11 cellular contexts compared by ENCODE assay signal in the genomic region with DNA sequence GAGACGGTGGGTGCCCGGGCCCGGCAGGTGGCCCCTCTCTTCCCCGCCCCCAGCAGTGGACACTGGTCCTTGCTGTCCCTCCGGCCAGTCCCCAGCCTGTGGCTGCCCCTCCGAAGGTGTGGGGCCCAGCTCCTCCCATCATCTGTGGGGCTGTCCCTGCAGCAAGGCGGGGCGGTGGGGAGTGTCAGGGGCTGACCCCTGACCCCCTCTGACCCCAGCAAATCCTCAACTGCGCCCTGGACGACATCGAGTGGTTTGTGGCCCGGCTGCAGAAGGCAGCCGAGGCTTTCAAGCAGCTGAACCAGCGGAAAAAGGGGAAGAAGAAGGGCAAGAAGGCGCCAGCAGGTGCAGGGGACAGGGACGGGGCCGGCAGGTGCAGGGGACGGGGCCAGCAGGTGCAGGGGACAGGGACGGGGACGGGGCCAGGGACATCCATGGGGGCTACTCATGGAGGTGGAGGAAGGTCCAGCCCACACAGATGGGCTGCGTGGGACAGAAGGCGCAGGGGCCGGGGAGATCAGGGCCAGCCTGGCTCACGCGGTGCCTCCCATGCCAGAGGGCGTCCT. TPM values are rescaled to one million over a fixed set of nuclear protein-coding genes. Genes with fewer than 3 reads are reported as not detected.
DNase-seq lines count a peak whose midpoint lies in the region; ATAC-seq lines count a peak whose summit lies in the region.
"Had no signal": no experiment of that assay in that cellular context is flagged by ENCODE, and none has a peak within 500 bp of the region (broad histone marks: within the 10 kb centered on the region; RNA-seq: fewer than 3 reads in every experiment).

No MANE protein-coding gene starts in this region.

- no peak for DNase-seq in activated CD8-positive, alpha-beta memory T cell treated with anti-CD3 and anti-CD28 coated beads, Interleukin-2, amount 50 U/mL, for 48 hours
- no peak for DNase-seq in NCI-H2227 treated with DMSO at 0.1 percent for 48 hours (lab: John Stamatoyannopoulos, UW)
- DNase-seq: cortex of kidney, hippocampal formation, NCI-H1694 treated with DMSO at 0.1 percent for 48 hours, thyroid gland had no signal

- peak overlapping the region; percentile 27 for H3K27ac Mint-ChIP-seq in dendritic cell treated with granulocyte-macrophage colony-stimulating factor and Interleukin-4, amounts not matched to agents 40 ng/mL and 50 ng/mL, for 4 days

- H3K36me3 Mint-ChIP-seq in dendritic cell treated with granulocyte-macrophage colony-stimulating factor and Interleukin-4, amounts not matched to agents 40 ng/mL and 50 ng/mL, for 4 days (ENCODE audit: low read depth) = no peaks in the 10 kb centered on the region

- H3K36me3 ChIP-seq in BLaER1 = no peaks in the 10 kb centered on the region
- H3K36me3 ChIP-seq in HUES64 (ENCODE audit: insufficient read depth, low read length) = no peaks in the 10 kb centered on the region
- H3K36me3 ChIP-seq: SJSA1 had no signal

- peaks cover 23% of the 10 kb centered on the region for H3K4me1 Mint-ChIP-seq in dendritic cell treated with granulocyte-macrophage colony-stimulating factor and Interleukin-4, amounts not matched to agents 40 ng/mL and 50 ng/mL, for 4 days (ENCODE audit: low read depth)

- WGBS in HUES64 = 87% methylated on average over 26 of the region's 26 CpGs

- H3K9me3 ChIP-seq in BLaER1 = no peaks in the 10 kb centered on the region
- H3K9me3 ChIP-seq in HUES64 (ENCODE audit: insufficient read depth, low read depth, low read length) = no peaks in the 10 kb centered on the region
- H3K9me3 ChIP-seq: SJSA1, thyroid gland had no signal

- H3K27ac ChIP-seq in BLaER1 (no peak overlapping the region), HUES64 (ENCODE audit: low read depth, low read length) (no peak overlapping the region)
- H3K27ac ChIP-seq: SJSA1, thyroid gland had no signal

- peaks cover 17% of the 10 kb centered on the region for H4K20me1 ChIP-seq in BLaER1

- H3K27me3 ChIP-seq in BLaER1 (peaks cover 62% of the 10 kb centered on the region), HUES64 (ENCODE audit: insufficient read depth, low read length) (peaks cover 22% of the 10 kb centered on the region)
- H3K27me3 ChIP-seq: thyroid gland had no signal

- peak overlapping the region; percentile 95 for H3K4me2 ChIP-seq in BLaER1

- peaks cover 89% of the 10 kb centered on the region for H3K27me3 Mint-ChIP-seq in dendritic cell treated with granulocyte-macrophage colony-stimulating factor and Interleukin-4, amounts not matched to agents 40 ng/mL and 50 ng/mL, for 4 days

- ATAC-seq in GM18907 (IDR thresholded peaks at IDR 0.05; ENCODE audit: unreplicated experiment) = no peak

- no peak overlapping the region for H3K9ac ChIP-seq in BLaER1
- no peak overlapping the region for H3K9ac ChIP-seq in HUES64 (ENCODE audit: low read depth, low read length)

- H3K9me3 Mint-ChIP-seq in dendritic cell treated with granulocyte-macrophage colony-stimulating factor and Interleukin-4, amounts not matched to agents 40 ng/mL and 50 ng/mL, for 4 days = no peaks in the 10 kb centered on the region

- peak overlapping the region; percentile 43 for H3K4me3 Mint-ChIP-seq in dendritic cell treated with granulocyte-macrophage colony-stimulating factor and Interleukin-4, amounts not matched to agents 40 ng/mL and 50 ng/mL, for 4 days

- peaks cover 44% of the 10 kb centered on the region for H3K4me1 ChIP-seq in BLaER1
- H3K4me1 ChIP-seq in HUES64 (ENCODE audit: insufficient read depth, low read length) = no peaks in the 10 kb centered on the region
- H3K4me1 ChIP-seq: SJSA1 had no signal

- intact Hi-C loops in dendritic cell treated with granulocyte-macrophage colony-stimulating factor and Interleukin-4, amounts not matched to agents 40 ng/mL and 50 ng/mL, for 4 days (cut with micrococcal nuclease) = loop anchor here (5.0 kb wide), 1 partner anchor 164 kb away; no protein-coding TSS in a partner anchor

- H3K4me3 ChIP-seq in BLaER1 = peak overlapping the region; percentile 59
- H3K4me3 ChIP-seq in HUES64 (ENCODE audit: low read length) = 0 out of 2 replicates have a peak overlapping the region, but pooled peaks have one; percentile 10
- H3K4me3 ChIP-seq: SJSA1, thyroid gland had no signal

RNA-seq across cellular contexts. Expression of a gene that starts 15.4 kb away (rescaled TPM):
- 16.7 TPM for polyA plus RNA-seq in HUES64 (2013, experiment 1 of 2)
- polyA plus RNA-seq in HUES64 (2013, experiment 2 of 2) = 15.1 TPM

RNA-seq across cellular contexts. Expression of a gene that starts 25.8 kb away (rescaled TPM):
- 13.7 TPM for polyA plus RNA-seq in HUES64 (2013, experiment 1 of 2)
- polyA plus RNA-seq in HUES64 (2013, experiment 2 of 2) = 17.6 TPM

RNA-seq across cellular contexts. Expression of a gene that starts 25.8 kb away (rescaled TPM):
- polyA plus RNA-seq in HUES64 (2013, experiment 1 of 2) = 182 TPM
- 176 TPM for polyA plus RNA-seq in HUES64 (2013, experiment 2 of 2)

RNA-seq across cellular contexts. Expression of a gene that starts 26.4 kb away (rescaled TPM):
- polyA plus RNA-seq in HUES64 (2013, experiment 1 of 2) = 41.2 TPM
- 53.1 TPM for polyA plus RNA-seq in HUES64 (2013, experiment 2 of 2)

RNA-seq across cellular contexts. Expression of a gene that starts 55.9 kb away (rescaled TPM):
- polyA plus RNA-seq in HUES64 (2013, experiment 1 of 2) = 21.3 TPM
- polyA plus RNA-seq in HUES64 (2013, experiment 2 of 2) = 22.1 TPM
